In genomic region chr19:13244920-13245319, GRCh38 we compare ENCODE assay signal across 31 cellular contexts.
"Had no signal": no experiment of that assay in that cellular context is flagged by ENCODE, and none has a peak within 500 bp of the region (broad histone marks: within the 10 kb centered on the region; RNA-seq: fewer than 3 reads in every experiment).

No MANE protein-coding gene starts in this region.

- H3K27me3 ChIP-seq: neutrophil, ovary, right lobe of liver, sigmoid colon, thyroid gland, tibial nerve, upper lobe of left lung, vagina had no signal

- H3K4me3 ChIP-seq: ovary, psoas muscle, right lobe of liver, sigmoid colon, stomach, thoracic aorta, thyroid gland, tibial nerve, upper lobe of left lung, vagina had no signal

- H3K27ac Mint-ChIP-seq: natural killer cell treated with Interleukin-12 subunit alpha and Interleukin-12 subunit beta and Interleukin-15 and Interleukin-18, amount 100 ng/mL, for 72 hours; nephron progenitor cell; progenitor cell of endocrine pancreas; stimulated activated effector memory CD8-positive, alpha-beta T cell treated with anti-CD3 and anti-CD28 coated beads, Interleukin-12 subunit alpha, Interleukin-12 subunit beta, amount 100 ng/mL, for 72 hours; stimulated activated naive CD8-positive, alpha-beta T cell treated with anti-CD3 and anti-CD28 coated beads, Interleukin-15, Interleukin-2, amounts not matched to agents 100 ng/mL and 50 ng/mL, for 24 hours had no signal

- H3K36me3 ChIP-seq: neutrophil, ovary, right lobe of liver, sigmoid colon, stomach, thoracic aorta, thyroid gland, tibial nerve, upper lobe of left lung, vagina had no signal

- ATAC-seq: naive thymus-derived CD8-positive, alpha-beta T cell; natural killer cell treated with Interleukin-12 subunit alpha and Interleukin-12 subunit beta and Interleukin-15 and Interleukin-18, amount 100 ng/mL, for 72 hours; psoas muscle; right cardiac atrium; right lobe of liver; stimulated activated effector memory CD8-positive, alpha-beta T cell treated with anti-CD3 and anti-CD28 coated beads, Interleukin-12 subunit alpha, Interleukin-12 subunit beta, amount 100 ng/mL, for 72 hours; stimulated activated naive B cell treated with anti-CD40 and anti-IgM and Interleukin-4, amounts not matched to agents 10 μg/mL and 1 μg/mL and 100 μg/mL, for 72 hours had no signal

- H3K9me3 ChIP-seq: neutrophil, ovary, psoas muscle, right lobe of liver, sigmoid colon, stomach, thoracic aorta, thyroid gland, tibial nerve, upper lobe of left lung, vagina had no signal

- H3K27ac ChIP-seq: neutrophil, ovary, parathyroid adenoma, psoas muscle, right lobe of liver, sigmoid colon, stomach, thoracic aorta, thyroid gland, tibial nerve, vagina had no signal

- H3K27me3 Mint-ChIP-seq: naive thymus-derived CD8-positive, alpha-beta T cell; stimulated activated naive B cell treated with anti-CD40 and anti-IgM and Interleukin-4, amounts not matched to agents 10 μg/mL and 1 μg/mL and 100 μg/mL, for 72 hours; stimulated activated naive CD8-positive, alpha-beta T cell treated with anti-CD3 and anti-CD28 coated beads, Interleukin-15, Interleukin-2, amounts not matched to agents 100 ng/mL and 50 ng/mL, for 24 hours had no signal

- DNase-seq: naive thymus-derived CD8-positive, alpha-beta T cell; nephron progenitor cell; nucleus accumbens; ovary; posterior cingulate gyrus; psoas muscle; right cardiac atrium; right lobe of liver; sigmoid colon; small intestine; stimulated activated CD4-positive, alpha-beta T cell treated with anti-CD3 and anti-CD28 coated beads, Interleukin-15, amount 100 ng/mL, for 24 hours; stimulated activated CD4-positive, alpha-beta T cell treated with anti-CD3 and anti-CD28 coated beads, Interleukin-2, amount 100 ng/mL, for 24 hours; stimulated activated CD4-positive, alpha-beta T cell treated with anti-CD3 and anti-CD28 coated beads, Interleukin-2, amount 100 ng/mL, for 48 hours; stimulated activated CD4-positive, alpha-beta T cell treated with anti-CD3 and anti-CD28 coated beads, Interleukin-4, amount 100 ng/mL, for 24 hours; stimulated activated naive B cell treated with anti-CD40 and anti-IgM and Interleukin-4, amounts not matched to agents 10 μg/mL and 1 μg/mL and 100 μg/mL, for 72 hours; stimulated activated naive CD4-positive, alpha-beta T cell treated with Interleukin-2 at 50 U/mL for 16 hours; stomach; thyroid gland; trophoblast cell had no signal

- H3K4me1 ChIP-seq: parathyroid adenoma, psoas muscle, right lobe of liver, sigmoid colon, stomach, thyroid gland, tibial nerve, vagina had no signal

- H3K79me2 ChIP-seq: parathyroid adenoma had no signal

- H3K4me3 Mint-ChIP-seq: naive thymus-derived CD8-positive, alpha-beta T cell; natural killer cell treated with Interleukin-12 subunit alpha and Interleukin-12 subunit beta and Interleukin-15 and Interleukin-18, amount 100 ng/mL, for 72 hours; nephron progenitor cell; neural crest cell; stimulated activated effector memory CD8-positive, alpha-beta T cell treated with anti-CD3 and anti-CD28 coated beads, Interleukin-12 subunit alpha, Interleukin-12 subunit beta, amount 100 ng/mL, for 72 hours; stimulated activated naive B cell treated with anti-CD40 and anti-IgM and Interleukin-4, amounts not matched to agents 10 μg/mL and 1 μg/mL and 100 μg/mL, for 72 hours; stimulated activated naive CD8-positive, alpha-beta T cell treated with anti-CD3 and anti-CD28 coated beads, Interleukin-15, Interleukin-2, amounts not matched to agents 100 ng/mL and 50 ng/mL, for 24 hours had no signal

- H3K9me3 Mint-ChIP-seq: naive thymus-derived CD8-positive, alpha-beta T cell; natural killer cell treated with Interleukin-12 subunit alpha and Interleukin-12 subunit beta and Interleukin-15 and Interleukin-18, amount 100 ng/mL, for 72 hours; nephron progenitor cell; stimulated activated effector memory CD8-positive, alpha-beta T cell treated with anti-CD3 and anti-CD28 coated beads, Interleukin-12 subunit alpha, Interleukin-12 subunit beta, amount 100 ng/mL, for 72 hours; stimulated activated naive B cell treated with anti-CD40 and anti-IgM and Interleukin-4, amounts not matched to agents 10 μg/mL and 1 μg/mL and 100 μg/mL, for 72 hours; stimulated activated naive CD8-positive, alpha-beta T cell treated with anti-CD3 and anti-CD28 coated beads, Interleukin-15, Interleukin-2, amounts not matched to agents 100 ng/mL and 50 ng/mL, for 24 hours had no signal

- H3K36me3 Mint-ChIP-seq: naive thymus-derived CD8-positive, alpha-beta T cell; natural killer cell treated with Interleukin-12 subunit alpha and Interleukin-12 subunit beta and Interleukin-15 and Interleukin-18, amount 100 ng/mL, for 72 hours; stimulated activated effector memory CD8-positive, alpha-beta T cell treated with anti-CD3 and anti-CD28 coated beads, Interleukin-12 subunit alpha, Interleukin-12 subunit beta, amount 100 ng/mL, for 72 hours; stimulated activated naive B cell treated with anti-CD40 and anti-IgM and Interleukin-4, amounts not matched to agents 10 μg/mL and 1 μg/mL and 100 μg/mL, for 72 hours had no signal

- FAIRE-seq: small intestine, urothelium cell line had no signal

- H2AFZ ChIP-seq: parathyroid adenoma had no signal

- H3K9ac ChIP-seq: parathyroid adenoma had no signal
